8 cellular contexts compared by ENCODE assay signal in genomic region chr3:16482770-16483531, GRCh38. TPM values are rescaled to one million over a fixed set of nuclear protein-coding genes. Genes with fewer than 3 reads are reported as not detected.
A peak's percentile ranks its signal among the peaks of the same experiment; 100 is the strongest.
DNase-seq lines count a peak whose midpoint lies in the region; ATAC-seq, FAIRE-seq and TF ChIP-seq lines count a peak whose summit lies in the region.

No MANE protein-coding gene starts in this region.

- DNase-seq in NCI-H2227 treated with DMSO at 0.1 percent for 48 hours (lab: John Stamatoyannopoulos, UW) (peak; percentile 36), K562 (ENCODE audit: extremely low read depth in 1 of 4, low spot score in 3 of 4) (no peak), WERI-Rb-1 (no peak), RKO (ENCODE audit: low spot score) (no peak)
- DNase-seq in stimulated activated effector memory CD8-positive, alpha-beta T cell treated with anti-CD3 and anti-CD28 coated beads, Interleukin-12 subunit alpha, Interleukin-12 subunit beta, amount 100 ng/mL, for 72 hours (ENCODE audit: low spot score in 2 of 2), result no peak

- H2AFZ ChIP-seq in K562 (ENCODE audit: low read depth, low read length), result no peak overlapping the region

- ATAC-seq in GM18873 (IDR thresholded peaks at IDR 0.05; ENCODE audit: low FRiP score, unreplicated experiment) (peak; percentile 51), HG03064 (IDR thresholded peaks at IDR 0.05; ENCODE audit: low read depth, unreplicated experiment) (peak; percentile 54), K562 (peak; percentile 56)
- peak; percentile 73 for ATAC-seq in stimulated activated effector memory CD8-positive, alpha-beta T cell treated with anti-CD3 and anti-CD28 coated beads, Interleukin-12 subunit alpha, Interleukin-12 subunit beta, amount 100 ng/mL, for 72 hours

- CTCF ChIA-PET in K562 (lab: Yijun Ruan, JAX; ENCODE audit: low intra/inter-chr PET ratio), result no interaction called here

- H3K36me3 Mint-ChIP-seq in stimulated activated effector memory CD8-positive, alpha-beta T cell treated with anti-CD3 and anti-CD28 coated beads, Interleukin-12 subunit alpha, Interleukin-12 subunit beta, amount 100 ng/mL, for 72 hours, result peaks cover 63% of the 10 kb centered on the region

- H3K4me3 Mint-ChIP-seq in stimulated activated effector memory CD8-positive, alpha-beta T cell treated with anti-CD3 and anti-CD28 coated beads, Interleukin-12 subunit alpha, Interleukin-12 subunit beta, amount 100 ng/mL, for 72 hours, result peak overlapping the region; percentile 8

- H3K9me1 ChIP-seq in K562 (ENCODE audit: control insufficient read depth, insufficient read depth, low read length), result no peaks in the 10 kb centered on the region

- no peaks in the 10 kb centered on the region for H3K79me2 ChIP-seq in K562 (ENCODE audit: control insufficient read depth, insufficient read depth, low read length)

- H3K9ac ChIP-seq in BLaER1, result no peak overlapping the region
- H3K9ac ChIP-seq in K562 (ENCODE audit: insufficient read depth in 1 of 2, low read depth in 2 of 2, low read length in 2 of 2), result no peak overlapping the region

- TF ChIP-seq CTCF in K562 (IDR thresholded peaks at IDR 0.05 in 2 of 3, conservative IDR thresholded peaks at IDR 0.05 in 1 of 3; ENCODE audit: insufficient read depth in 2 of 3, low read depth in 1 of 3, low read length in 3 of 3) (no peak), WERI-Rb-1 (IDR thresholded peaks at IDR 0.05; ENCODE audit: low read depth, low read length) (no peak)

- in situ Hi-C loops in K562 (cut with MboI), result no loop called here

- intact Hi-C loops in K562 (cut with micrococcal nuclease), result no loop called here

- no peak for TF ChIP-seq POLR2A in K562 (conservative IDR thresholded peaks at IDR 0.05)

- H4K20me1 ChIP-seq in BLaER1 (peaks cover 61% of the 10 kb centered on the region), K562 (replicated peaks; ENCODE audit: control insufficient read depth, insufficient read depth, low read length) (no peaks in the 10 kb centered on the region)

- POLR2A ChIA-PET in K562 (lab: Yijun Ruan, JAX), result interaction anchor here (1.1 to 2.5 kb wide), 2 partner anchors 9 kb away, joined by 6 to 7 read pairs; no protein-coding TSS in a partner anchor

- TF ChIP-seq EP300 in K562 (IDR thresholded peaks at IDR 0.05; ENCODE audit: low read length), result no peak

- peaks cover 34% of the 10 kb centered on the region for H3K4me1 ChIP-seq in BLaER1
- no peaks in the 10 kb centered on the region for H3K4me1 ChIP-seq in K562 (replicated peaks in 1 of 2; ENCODE audit: control insufficient read depth in 2 of 2, insufficient read depth in 2 of 2, low read length in 2 of 2)

- peak overlapping the region; percentile 60 for H3K27ac Mint-ChIP-seq in stimulated activated effector memory CD8-positive, alpha-beta T cell treated with anti-CD3 and anti-CD28 coated beads, Interleukin-12 subunit alpha, Interleukin-12 subunit beta, amount 100 ng/mL, for 72 hours

- H3K27ac ChIP-seq in BLaER1 (no peak overlapping the region), K562 (ENCODE audit: extremely low read depth, low read depth, low read length) (no peak overlapping the region), WERI-Rb-1 (no peak overlapping the region)

- H3K4me2 ChIP-seq in BLaER1 (peak overlapping the region; percentile 58), K562 (ENCODE audit: insufficient read depth, low read length) (no peak overlapping the region)

- no peak for FAIRE-seq in K562 (lab: Jason Lieb, UNC)

- WGBS in K562 (ENCODE audit: insufficient coverage, low coverage, missing lambda C conversion rate), result 1% methylated on average over 7 of the region's 7 CpGs

- peaks cover 52% of the 10 kb centered on the region for H3K4me1 Mint-ChIP-seq in stimulated activated effector memory CD8-positive, alpha-beta T cell treated with anti-CD3 and anti-CD28 coated beads, Interleukin-12 subunit alpha, Interleukin-12 subunit beta, amount 100 ng/mL, for 72 hours

- H3K9me3 ChIP-seq in BLaER1 (peaks cover 16% of the 10 kb centered on the region), K562 (replicated peaks; ENCODE audit: control insufficient read depth, insufficient read depth, low read depth, low read length) (no peaks in the 10 kb centered on the region), WERI-Rb-1 (ENCODE audit: severe bottlenecking) (no peaks in the 10 kb centered on the region)

- H3K9me3 Mint-ChIP-seq in stimulated activated effector memory CD8-positive, alpha-beta T cell treated with anti-CD3 and anti-CD28 coated beads, Interleukin-12 subunit alpha, Interleukin-12 subunit beta, amount 100 ng/mL, for 72 hours, result no peaks in the 10 kb centered on the region

- BruUV-seq in K562 (replicated peaks; lab: Mats Ljungman, UMichigan), result no TSS peak

- H3K4me3 ChIP-seq in BLaER1 (no peak overlapping the region), K562 (no peak overlapping the region), WERI-Rb-1 (ENCODE audit: low read depth, low read length) (no peak overlapping the region)

- no peak for TF ChIP-seq RAD21 in K562 (CRISPR knock-in tag; conservative IDR thresholded peaks at IDR 0.05 in 1 of 2, IDR thresholded peaks at IDR 0.05 in 1 of 2)

- peaks cover 69% of the 10 kb centered on the region for H3K36me3 ChIP-seq in BLaER1
- no peaks in the 10 kb centered on the region for H3K36me3 ChIP-seq in K562 (ENCODE audit: control insufficient read depth, insufficient read depth, low read length)
- H3K36me3 ChIP-seq in WERI-Rb-1, result no peaks in the 10 kb centered on the region

- H3K27me3 ChIP-seq in BLaER1, result no peaks in the 10 kb centered on the region
- H3K27me3 ChIP-seq in K562 (ENCODE audit: control insufficient read depth in 2 of 2, insufficient read depth in 2 of 2, low read length in 2 of 2), result peaks cover 11 to 29% of the 10 kb centered on the region in 2 experiments; a peak in 4 of 5 replicates
- no peaks in the 10 kb centered on the region for H3K27me3 ChIP-seq in WERI-Rb-1 (ENCODE audit: insufficient read depth, low read depth, severe bottlenecking)

TF ChIP-seq in K562, 482 proteins besides CTCF, POLR2A, EP300 and RAD21:
- TF ChIP-seq ZBTB7A (IDR thresholded peaks at IDR 0.05; ENCODE audit: borderline replicate concordance, control insufficient read depth, low read depth, low read length) (no peak), MECOM (CRISPR knock-in tag; IDR thresholded peaks at IDR 0.05) (no peak)

RNA-seq across cellular contexts. Expression of gene RFTN1, which starts 30.5 kb away (rescaled TPM):
- not detected in 2 replicates for total RNA-seq in K562 (2011; cell fraction: chromatin; rRNA removed; ENCODE audit: low replicate concordance)
- total RNA-seq in K562 (2011; cell fraction: nucleolus; rRNA removed), result not detected in 2 replicates
- total RNA-seq in K562 (2011; cell fraction: nucleoplasm; rRNA removed), result not detected in 2 replicates
- not detected in 2 replicates for total RNA-seq in K562 (2014; rRNA removed)
- total RNA-seq in K562 (2014; rRNA removed; fragmentation: Illumina TruSeq; extraction: Trizol), result not detected in 2 replicates
- not detected in 2 replicates for total RNA-seq in K562 (2015; rRNA removed; fragmentation: Illumina TruSeq; extraction: Trizol)
- 0.29 and 0.51 TPM in 2 replicates for total RNA-seq in K562 (2021)
- not detected in 2 replicates for polyA plus RNA-seq in K562 (2011; rRNA removed)
- not detected in 2 replicates for polyA plus RNA-seq in K562 (2011; cell fraction: cytosol; rRNA removed)
- polyA plus RNA-seq in K562 (2011; cell fraction: nucleus; rRNA removed), result not detected in 2 replicates
- polyA plus RNA-seq in K562 (2012), result 0.14 and 0.19 TPM in 2 replicates
- not detected in 2 replicates for polyA plus RNA-seq in K562 (2014; fragmentation: Illumina TruSeq; extraction: Trizol)
- under 1 TPM in 1 of 2 experiments, not detected in 1; 0.08 TPM for polyA plus RNA-seq in K562 (2014; fragmentation: Nextera tagmentation; extraction: Ambion mirVana)
- polyA plus RNA-seq in K562 (2014; rRNA removed), result 0.11 TPM in 1 of 2 replicates, not detected in the other
- polyA minus RNA-seq in K562 (2011; rRNA and poly(A)+ RNA removed), result not detected in 2 replicates
- polyA minus RNA-seq in K562 (2011; cell fraction: cytosol; rRNA and poly(A)+ RNA removed), result not detected in 2 replicates
- polyA minus RNA-seq in K562 (2011; cell fraction: nucleus; rRNA and poly(A)+ RNA removed), result not detected in 2 replicates
